28 cellular contexts compared by ENCODE assay signal in the genomic region with DNA sequence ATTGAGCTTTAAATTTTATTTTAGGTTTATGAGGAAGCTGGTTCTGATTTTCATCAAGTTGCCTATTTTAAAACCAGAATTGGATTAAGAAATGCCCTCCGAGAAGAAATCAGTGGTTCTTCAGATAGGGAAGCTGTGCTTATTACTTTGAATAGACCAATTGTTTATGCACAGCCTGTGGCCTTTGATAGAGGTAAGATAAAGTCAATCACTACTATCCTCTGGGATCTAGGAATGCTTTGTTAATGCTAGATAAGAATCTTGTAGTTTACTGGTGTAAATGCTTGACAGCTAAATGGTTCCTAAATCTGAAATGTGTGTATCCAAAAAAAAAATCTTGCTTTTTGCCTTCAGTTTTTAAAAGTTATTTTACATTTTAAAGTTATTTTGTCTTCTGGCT.
"Had no signal": no experiment of that assay in that cellular context is flagged by ENCODE, and none has a peak within 500 bp of the region (broad histone marks: within the 10 kb centered on the region; RNA-seq: fewer than 3 reads in every experiment).

No MANE protein-coding gene starts in this region.

- H3K9me3 Mint-ChIP-seq: activated CD4-positive, alpha-beta T cell treated with anti-CD3 and anti-CD28 coated beads, Interleukin-2, amount 10 ng/mL, durations not matched to agents 24 days and 14 days; activated naive CD4-positive, alpha-beta T cell treated with anti-CD3 and anti-CD28 coated beads, Interleukin-2, amount 50 U/mL, for 24 hours; activated naive CD8-positive, alpha-beta T cell treated with anti-CD3 and anti-CD28 coated beads, Interleukin-2, amount 10 ng/mL, durations not matched to agents 7 days and 5 days; activated T-cell treated with anti-CD3 and anti-CD28 coated beads, Interleukin-2, amount 50 U/mL, for 24 hours; activated T-helper 2 cell treated with anti-CD3 and anti-CD28 coated beads, Interferon-gamma antibody, Interleukin-2, Interleukin-4, amounts not matched to agents 10 μg/mL and 5 μg/mL and 100 μg/mL, durations not matched to agents 14 hours and 24 hours and 36 hours; central memory CD8-positive, alpha-beta T cell; T-helper 1 cell treated with Interleukin-12 subunit alpha and Interleukin-12 subunit beta and Interleukin-4 antibody, amounts not matched to agents 30 μg/mL and 1 μg/mL, for 36 hours; T-helper 2 cell treated with Interferon-gamma antibody and Interleukin-4, amounts not matched to agents 5 μg/mL and 100 μg/mL, for 36 hours had no signal

- H3K9me3 ChIP-seq: ascending aorta had no signal

- DNase-seq: activated CD4-positive, alpha-beta T cell treated with anti-CD3 and anti-CD28 coated beads, Interleukin-2, amount 10 ng/mL, durations not matched to agents 24 days and 14 days; activated CD4-positive, alpha-beta T cell treated with anti-CD3 and anti-CD28 coated beads, Interleukin-2, amount 50 U/mL, for 4 hours; activated CD8-positive, alpha-beta T cell treated with anti-CD3 and anti-CD28 coated beads, Interleukin-2, amount 10 ng/mL, durations not matched to agents 7 days and 5 days; activated gamma-delta T cell; activated naive CD4-positive, alpha-beta T cell treated with Interleukin-2 at 50 U/mL for 16 hours; activated naive CD8-positive, alpha-beta T cell treated with anti-CD3 and anti-CD28 coated beads, Interleukin-2, amount 10 ng/mL, durations not matched to agents 7 days and 5 days; activated T-cell treated with anti-CD3 and anti-CD28 coated beads, Interleukin-2, amount 50 U/mL, for 24 hours; amygdala; NCI-H1105; NCI-H1417 treated with DMSO at 0.1 percent for 48 hours; NCI-H187 treated with DMSO at 0.1 percent for 48 hours; NCI-H2081; NCI-H2171 treated with DMSO at 0.1 percent for 48 hours; NCI-H2227 treated with DMSO at 0.1 percent for 48 hours; NCI-H526; NCI-H748 treated with DMSO at 0.1 percent for 48 hours; NK-92 treated with Interleukin-12 subunit alpha and Interleukin-12 subunit beta, amount 100 ng/mL, for 24 hours; PC-3; SIG-M5 had no signal

- H3K4me1 Mint-ChIP-seq: activated naive CD4-positive, alpha-beta T cell treated with anti-CD3 and anti-CD28 coated beads, Interleukin-2, amount 50 U/mL, for 24 hours had no signal

- H3K4me3 ChIP-seq: ascending aorta, cardiac muscle cell had no signal

- ATAC-seq: activated CD8-positive, alpha-beta T cell treated with anti-CD3 and anti-CD28 coated beads, Interleukin-2, amount 10 ng/mL, durations not matched to agents 7 days and 5 days; PC-3; Right ventricle myocardium inferior had no signal

- H3K27ac ChIP-seq: ascending aorta, cardiac muscle cell, RWPE1 had no signal

- H3K27ac Mint-ChIP-seq: activated CD4-positive, alpha-beta T cell treated with anti-CD3 and anti-CD28 coated beads, Interleukin-2, amount 10 ng/mL, durations not matched to agents 24 days and 14 days; activated CD8-positive, alpha-beta T cell treated with anti-CD3 and anti-CD28 coated beads, Interleukin-2, amount 10 ng/mL, durations not matched to agents 7 days and 5 days; activated naive CD8-positive, alpha-beta T cell treated with anti-CD3 and anti-CD28 coated beads, Interleukin-2, amount 10 ng/mL, durations not matched to agents 7 days and 5 days; activated T-cell treated with anti-CD3 and anti-CD28 coated beads, Interleukin-2, amount 50 U/mL, for 24 hours; activated T-helper 2 cell treated with anti-CD3 and anti-CD28 coated beads, Interferon-gamma antibody, Interleukin-2, Interleukin-4, amounts not matched to agents 10 μg/mL and 5 μg/mL and 100 μg/mL, durations not matched to agents 14 hours and 24 hours and 36 hours; T-helper 1 cell treated with Interleukin-12 subunit alpha and Interleukin-12 subunit beta and Interleukin-4 antibody, amounts not matched to agents 30 μg/mL and 1 μg/mL, for 36 hours; T-helper 2 cell treated with Interferon-gamma antibody and Interleukin-4, amounts not matched to agents 5 μg/mL and 100 μg/mL, for 36 hours had no signal

- H3K27me3 ChIP-seq: ascending aorta, cardiac muscle cell had no signal

- H3K27me3 Mint-ChIP-seq: activated CD4-positive, alpha-beta T cell treated with anti-CD3 and anti-CD28 coated beads, Interleukin-2, amount 10 ng/mL, durations not matched to agents 24 days and 14 days; activated naive CD4-positive, alpha-beta T cell treated with anti-CD3 and anti-CD28 coated beads, Interleukin-2, amount 50 U/mL, for 24 hours; activated naive CD8-positive, alpha-beta T cell treated with anti-CD3 and anti-CD28 coated beads, Interleukin-2, amount 10 ng/mL, durations not matched to agents 7 days and 5 days; activated T-cell treated with anti-CD3 and anti-CD28 coated beads, Interleukin-2, amount 50 U/mL, for 24 hours; central memory CD8-positive, alpha-beta T cell had no signal

- H3K4me3 Mint-ChIP-seq: activated CD4-positive, alpha-beta T cell treated with anti-CD3 and anti-CD28 coated beads, Interleukin-2, amount 10 ng/mL, durations not matched to agents 24 days and 14 days; activated CD8-positive, alpha-beta T cell treated with anti-CD3 and anti-CD28 coated beads, Interleukin-2, amount 10 ng/mL, durations not matched to agents 7 days and 5 days; activated naive CD4-positive, alpha-beta T cell treated with anti-CD3 and anti-CD28 coated beads, Interleukin-2, amount 50 U/mL, for 24 hours; activated naive CD8-positive, alpha-beta T cell treated with anti-CD3 and anti-CD28 coated beads, Interleukin-2, amount 10 ng/mL, durations not matched to agents 7 days and 5 days; activated T-cell treated with anti-CD3 and anti-CD28 coated beads, Interleukin-2, amount 50 U/mL, for 24 hours; central memory CD8-positive, alpha-beta T cell; T-helper 1 cell treated with Interleukin-12 subunit alpha and Interleukin-12 subunit beta and Interleukin-4 antibody, amounts not matched to agents 30 μg/mL and 1 μg/mL, for 36 hours; T-helper 2 cell treated with Interferon-gamma antibody and Interleukin-4, amounts not matched to agents 5 μg/mL and 100 μg/mL, for 36 hours had no signal

- H3K4me1 ChIP-seq: ascending aorta had no signal
